In genomic region chr6:21999012-21999528, GRCh38 we compare ENCODE assay signal across 9 cellular contexts.
DNase-seq lines count a peak whose midpoint lies in the region; ATAC-seq and TF ChIP-seq lines count a peak whose summit lies in the region.
"Had no signal": no experiment of that assay in that cellular context is flagged by ENCODE, and none has a peak within 500 bp of the region (broad histone marks: within the 10 kb centered on the region; RNA-seq: fewer than 3 reads in every experiment).

No MANE protein-coding gene starts in this region.

- no peak for ATAC-seq in HG02840 (IDR thresholded peaks at IDR 0.05; ENCODE audit: low FRiP score, unreplicated experiment)
- ATAC-seq in activated T-helper 17 cell treated with anti-CD3 and anti-CD28 coated beads, Interleukin-2, amount 50 U/mL, for 72 hours (replicated peaks), result no peak

- H3K4me1 ChIP-seq in CD4-positive, alpha-beta memory T cell (ENCODE audit: insufficient read depth, low read length), result no peaks in the 10 kb centered on the region

- CTCF ChIA-PET in CD4-positive, alpha-beta memory T cell (lab: Charles Lee; ENCODE audit: partially characterized antibody), result no interaction called here

- no peak overlapping the region for H3K4me3 Mint-ChIP-seq in CD4-positive, alpha-beta memory T cell
- H3K4me3 Mint-ChIP-seq in activated T-helper 17 cell treated with anti-CD3 and anti-CD28 coated beads, Interleukin-2, amount 50 U/mL, for 72 hours, result no peak overlapping the region
- H3K4me3 Mint-ChIP-seq: activated naive CD4-positive, alpha-beta T cell treated with anti-CD3 and anti-CD28 coated beads for 36 hours had no signal

- POLR2A ChIA-PET in CD4-positive, alpha-beta memory T cell (lab: Charles Lee; ENCODE audit: partially characterized antibody), result no interaction called here

- H3K9me3 ChIP-seq in CD4-positive, alpha-beta memory T cell (ENCODE audit: control insufficient read depth in 1 of 2, low read length in 2 of 2), result no peaks in the 10 kb centered on the region

- intact Hi-C loops in CD4-positive, alpha-beta memory T cell (cut with micrococcal nuclease), result no loop called here

- H3K4me1 Mint-ChIP-seq in CD4-positive, alpha-beta memory T cell, result no peaks in the 10 kb centered on the region
- H3K4me1 Mint-ChIP-seq in activated T-helper 17 cell treated with anti-CD3 and anti-CD28 coated beads, Interleukin-2, amount 50 U/mL, for 72 hours, result no peaks in the 10 kb centered on the region

- H3K27me3 ChIP-seq in CD4-positive, alpha-beta memory T cell (ENCODE audit: insufficient read depth, low read length), result no peaks in the 10 kb centered on the region

- H3K27ac ChIP-seq in CD4-positive, alpha-beta memory T cell (ENCODE audit: low read depth, low read length), result no peak overlapping the region

- H3K4me3 ChIP-seq in epithelial cell of esophagus (ENCODE audit: low read length), result no peak overlapping the region
- H3K4me3 ChIP-seq in CD4-positive, alpha-beta memory T cell (ENCODE audit: low read length in 2 of 2), result no peak overlapping the region

- DNase-seq in ELR (ENCODE audit: low read depth) (peak; percentile 69), NCI-H226 (peak; percentile 70), epithelial cell of esophagus (ENCODE audit: low read depth) (peak; percentile 54), pulmonary artery endothelial cell (ENCODE audit: low read depth, low spot score) (peak; percentile 54)
- no peak for DNase-seq in CD4-positive, alpha-beta memory T cell
- DNase-seq: activated naive CD4-positive, alpha-beta T cell treated with anti-CD3 and anti-CD28 coated beads for 36 hours; NK-92 treated with Interleukin-12 subunit alpha and Interleukin-12 subunit beta, amount 100 ng/mL, for 24 hours had no signal

- no peak overlapping the region for H3K27ac Mint-ChIP-seq in CD4-positive, alpha-beta memory T cell
- H3K27ac Mint-ChIP-seq in activated T-helper 17 cell treated with anti-CD3 and anti-CD28 coated beads, Interleukin-2, amount 50 U/mL, for 72 hours, result no peak overlapping the region
- H3K27ac Mint-ChIP-seq: activated naive CD4-positive, alpha-beta T cell treated with anti-CD3 and anti-CD28 coated beads for 36 hours had no signal

- no peaks in the 10 kb centered on the region for H3K36me3 Mint-ChIP-seq in CD4-positive, alpha-beta memory T cell
- H3K36me3 Mint-ChIP-seq in activated T-helper 17 cell treated with anti-CD3 and anti-CD28 coated beads, Interleukin-2, amount 50 U/mL, for 72 hours (ENCODE audit: low read depth), result no peaks in the 10 kb centered on the region

- no peaks in the 10 kb centered on the region for H3K36me3 ChIP-seq in CD4-positive, alpha-beta memory T cell (ENCODE audit: insufficient read depth, low read length)

- H3K27me3 Mint-ChIP-seq in CD4-positive, alpha-beta memory T cell, result no peaks in the 10 kb centered on the region
- peaks cover 3% of the 10 kb centered on the region for H3K27me3 Mint-ChIP-seq in activated T-helper 17 cell treated with anti-CD3 and anti-CD28 coated beads, Interleukin-2, amount 50 U/mL, for 72 hours

- H3K9me3 Mint-ChIP-seq in CD4-positive, alpha-beta memory T cell, result no peaks in the 10 kb centered on the region
- no peaks in the 10 kb centered on the region for H3K9me3 Mint-ChIP-seq in activated T-helper 17 cell treated with anti-CD3 and anti-CD28 coated beads, Interleukin-2, amount 50 U/mL, for 72 hours
- H3K9me3 Mint-ChIP-seq: activated naive CD4-positive, alpha-beta T cell treated with anti-CD3 and anti-CD28 coated beads for 36 hours had no signal

- no peak for TF ChIP-seq CTCF in epithelial cell of esophagus (IDR thresholded peaks at IDR 0.05; ENCODE audit: insufficient read depth, low read depth, low read length, missing control alignments)

Comparison
In these comparisons a context has a peak if more than half of its experiments do, and no peak if none do; other contexts are left out.
1. DNase-seq: peak in ELR (single experiment), NCI-H226 (single experiment), epithelial cell of esophagus (single experiment) and pulmonary artery endothelial cell (single experiment); none in CD4-positive, alpha-beta memory T cell (0 of 5).